Comparison of ENCODE assay signal across 37 cellular contexts in the genomic region with DNA sequence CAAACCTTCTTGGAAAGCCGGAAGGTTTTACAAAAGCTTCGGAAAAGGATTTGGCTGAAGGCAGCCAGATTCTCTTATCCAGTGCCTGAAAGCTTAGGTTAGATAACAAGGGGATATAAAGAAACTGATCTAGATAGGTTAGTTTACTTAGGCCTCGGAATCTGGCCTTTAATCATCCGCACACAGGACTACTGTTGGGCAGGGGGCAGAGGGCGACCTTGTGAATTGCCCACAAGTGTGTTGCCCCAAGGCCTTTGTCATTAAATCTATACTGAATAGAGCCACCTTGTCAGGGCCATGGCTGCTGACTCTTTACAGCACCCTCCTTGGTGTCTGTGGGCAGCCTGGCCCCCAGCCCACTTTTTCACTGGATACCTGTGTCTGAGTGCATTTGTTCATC.
"Had no signal": no experiment of that assay in that cellular context is flagged by ENCODE, and none has a peak within 500 bp of the region (broad histone marks: within the 10 kb centered on the region; RNA-seq: fewer than 3 reads in every experiment).

No MANE protein-coding gene starts in this region.

- H3K36me3 ChIP-seq: adrenal gland, cardiac muscle cell had no signal

- H3K4me1 ChIP-seq: adrenal gland had no signal

- H3K4me1 Mint-ChIP-seq: activated B cell treated with CpG ODN at 0.5 μM for 24 hours; activated CD4-positive, alpha-beta T cell treated with anti-CD3 and anti-CD28 coated beads, Interleukin-2, amount 10 ng/mL, durations not matched to agents 24 days and 14 days; activated naive CD8-positive, alpha-beta T cell treated with anti-CD3 and anti-CD28 coated beads for 36 hours; activated T-helper 17 cell treated with anti-CD3 and anti-CD28 coated beads, Interleukin-2, amount 50 U/mL, for 72 hours; brain; central memory CD8-positive, alpha-beta T cell had no signal

- H3K27ac ChIP-seq: adrenal gland, cardiac muscle cell, VCaP had no signal

- ATAC-seq: activated CD8-positive, alpha-beta T cell treated with anti-CD3 and anti-CD28 coated beads for 36 hours; activated naive CD4-positive, alpha-beta T cell treated with anti-CD3 and anti-CD28 coated beads, Interleukin-2, amount 50 U/mL, for 72 hours; activated T-cell treated with anti-CD3 and anti-CD28 coated beads, Interleukin-2, amount 50 U/mL, for 4 hours; activated T-cell treated with anti-CD3 and anti-CD28 coated beads, Interleukin-2, amount 50 U/mL, for 72 hours; activated T-helper 17 cell treated with anti-CD3 and anti-CD28 coated beads, Interleukin-2, amount 50 U/mL, for 72 hours had no signal

- H3K27ac Mint-ChIP-seq: activated B cell treated with CpG ODN at 0.5 μM for 24 hours; activated CD4-positive, alpha-beta memory T cell treated with anti-CD3 and anti-CD28 coated beads for 36 hours; activated CD4-positive, alpha-beta T cell treated with anti-CD3 and anti-CD28 coated beads, Interleukin-2, amount 10 ng/mL, durations not matched to agents 24 days and 14 days; activated CD8-positive, alpha-beta T cell treated with anti-CD3 and anti-CD28 coated beads for 36 hours; activated naive CD4-positive, alpha-beta T cell treated with anti-CD3 and anti-CD28 coated beads for 36 hours; activated naive CD4-positive, alpha-beta T cell treated with anti-CD3 and anti-CD28 coated beads, Interleukin-2, amount 50 U/mL, for 72 hours; activated naive CD8-positive, alpha-beta T cell treated with anti-CD3 and anti-CD28 coated beads for 36 hours; activated T-cell treated with anti-CD3 and anti-CD28 coated beads, Interleukin-2, amount 50 U/mL, for 72 hours; activated T-helper 1 cell treated with anti-CD3 and anti-CD28 coated beads, Interleukin-12 subunit alpha, Interleukin-12 subunit beta, Interleukin-2, Interleukin-4 antibody, amounts not matched to agents 30 ng/mL and 10 ng/mL and 1 ng/mL, durations not matched to agents 14 hours and 24 hours and 36 hours; activated T-helper 17 cell treated with anti-CD3 and anti-CD28 coated beads, Interleukin-2, amount 50 U/mL, for 72 hours; brain; T-helper 1 cell treated with Interleukin-12 subunit alpha and Interleukin-12 subunit beta and Interleukin-4 antibody, amounts not matched to agents 30 μg/mL and 1 μg/mL, for 36 hours; T-helper 2 cell treated with Interferon-gamma antibody and Interleukin-4, amounts not matched to agents 5 μg/mL and 100 μg/mL, for 36 hours had no signal

- H3K9me3 ChIP-seq: adrenal gland had no signal

- H3K27me3 ChIP-seq: adrenal gland, cardiac muscle cell had no signal

- H3K36me3 Mint-ChIP-seq: brain had no signal

- DNase-seq: activated B cell treated with CpG ODN at 0.5 μM for 24 hours; activated CD4-positive, alpha-beta memory T cell treated with anti-CD3 and anti-CD28 coated beads for 36 hours; activated CD4-positive, alpha-beta T cell treated with anti-CD3 and anti-CD28 coated beads for 4 hours; activated CD4-positive, alpha-beta T cell treated with anti-CD3 and anti-CD28 coated beads, Interleukin-2, amount 10 ng/mL, durations not matched to agents 24 days and 14 days; activated CD4-positive, alpha-beta T cell treated with anti-CD3 and anti-CD28 coated beads, Interleukin-2, amount 50 U/mL, for 1 hour; activated CD4-positive, alpha-beta T cell treated with anti-CD3 and anti-CD28 coated beads, Interleukin-2, amount 50 U/mL, for 4 hours; activated CD4-positive, CD25-positive, alpha-beta regulatory T cell treated with anti-CD3 and anti-CD28 coated beads, Interleukin-2, amount 50 U/mL, for 72 hours; activated CD8-positive, alpha-beta memory T cell treated with anti-CD3 and anti-CD28 coated beads, Interleukin-2, amount 50 U/mL, for 4 hours; activated CD8-positive, alpha-beta T cell treated with anti-CD3 and anti-CD28 coated beads for 36 hours; activated effector memory CD4-positive, alpha-beta T cell treated with anti-CD3 and anti-CD28 coated beads, Interleukin-2, amount 50 U/mL, for 16 hours; activated gamma-delta T cell treated with Interleukin-2 at 50 U/mL for 16 hours; activated naive CD4-positive, alpha-beta T cell; activated naive CD4-positive, alpha-beta T cell treated with anti-CD3 and anti-CD28 coated beads for 36 hours; activated naive CD4-positive, alpha-beta T cell treated with anti-CD3 and anti-CD28 coated beads, Interleukin-2, amount 50 U/mL, for 16 hours; activated naive CD8-positive, alpha-beta T cell treated with anti-CD3 and anti-CD28 coated beads for 36 hours; activated T-cell treated with anti-CD3 and anti-CD28 coated beads for 4 hours; activated T-cell treated with anti-CD3 and anti-CD28 coated beads, Interleukin-2, amount 50 U/mL, for 1 hour; activated T-cell treated with anti-CD3 and anti-CD28 coated beads, Interleukin-2, amount 50 U/mL, for 4 hours; activated T-cell treated with anti-CD3 and anti-CD28 coated beads, Interleukin-2, amount 50 U/mL, for 72 hours; adrenal gland; amniotic stem cell; caudate nucleus; cerebellar nuclear complex; T-helper 1 cell; T-helper 2 cell; T-helper 9 cell had no signal

- FAIRE-seq: bronchial epithelial cell, TTC549 had no signal

- H3K27me3 Mint-ChIP-seq: activated CD4-positive, alpha-beta memory T cell treated with anti-CD3 and anti-CD28 coated beads for 36 hours; activated CD8-positive, alpha-beta T cell treated with anti-CD3 and anti-CD28 coated beads for 36 hours; activated naive CD8-positive, alpha-beta T cell treated with anti-CD3 and anti-CD28 coated beads for 36 hours had no signal

- H3K4me3 ChIP-seq: adrenal gland, cardiac muscle cell had no signal

- H3K4me3 Mint-ChIP-seq: activated B cell treated with CpG ODN at 0.5 μM for 24 hours; activated CD4-positive, alpha-beta memory T cell treated with anti-CD3 and anti-CD28 coated beads for 36 hours; activated CD4-positive, alpha-beta T cell treated with anti-CD3 and anti-CD28 coated beads, Interleukin-2, amount 10 ng/mL, durations not matched to agents 24 days and 14 days; activated CD8-positive, alpha-beta T cell treated with anti-CD3 and anti-CD28 coated beads for 36 hours; activated naive CD4-positive, alpha-beta T cell treated with anti-CD3 and anti-CD28 coated beads for 36 hours; activated naive CD8-positive, alpha-beta T cell treated with anti-CD3 and anti-CD28 coated beads for 36 hours; activated T-cell treated with anti-CD3 and anti-CD28 coated beads, Interleukin-2, amount 50 U/mL, for 4 hours; activated T-cell treated with anti-CD3 and anti-CD28 coated beads, Interleukin-2, amount 50 U/mL, for 72 hours; activated T-helper 1 cell treated with anti-CD3 and anti-CD28 coated beads, Interleukin-12 subunit alpha, Interleukin-12 subunit beta, Interleukin-2, Interleukin-4 antibody, amounts not matched to agents 30 ng/mL and 10 ng/mL and 1 ng/mL, durations not matched to agents 14 hours and 24 hours and 36 hours; activated T-helper 17 cell treated with anti-CD3 and anti-CD28 coated beads, Interleukin-2, amount 50 U/mL, for 72 hours; brain; central memory CD8-positive, alpha-beta T cell; T-helper 1 cell treated with Interleukin-12 subunit alpha and Interleukin-12 subunit beta and Interleukin-4 antibody, amounts not matched to agents 30 μg/mL and 1 μg/mL, for 36 hours; T-helper 2 cell treated with Interferon-gamma antibody and Interleukin-4, amounts not matched to agents 5 μg/mL and 100 μg/mL, for 36 hours had no signal
